1 cellular context compared by ENCODE assay signal in the genomic region with DNA sequence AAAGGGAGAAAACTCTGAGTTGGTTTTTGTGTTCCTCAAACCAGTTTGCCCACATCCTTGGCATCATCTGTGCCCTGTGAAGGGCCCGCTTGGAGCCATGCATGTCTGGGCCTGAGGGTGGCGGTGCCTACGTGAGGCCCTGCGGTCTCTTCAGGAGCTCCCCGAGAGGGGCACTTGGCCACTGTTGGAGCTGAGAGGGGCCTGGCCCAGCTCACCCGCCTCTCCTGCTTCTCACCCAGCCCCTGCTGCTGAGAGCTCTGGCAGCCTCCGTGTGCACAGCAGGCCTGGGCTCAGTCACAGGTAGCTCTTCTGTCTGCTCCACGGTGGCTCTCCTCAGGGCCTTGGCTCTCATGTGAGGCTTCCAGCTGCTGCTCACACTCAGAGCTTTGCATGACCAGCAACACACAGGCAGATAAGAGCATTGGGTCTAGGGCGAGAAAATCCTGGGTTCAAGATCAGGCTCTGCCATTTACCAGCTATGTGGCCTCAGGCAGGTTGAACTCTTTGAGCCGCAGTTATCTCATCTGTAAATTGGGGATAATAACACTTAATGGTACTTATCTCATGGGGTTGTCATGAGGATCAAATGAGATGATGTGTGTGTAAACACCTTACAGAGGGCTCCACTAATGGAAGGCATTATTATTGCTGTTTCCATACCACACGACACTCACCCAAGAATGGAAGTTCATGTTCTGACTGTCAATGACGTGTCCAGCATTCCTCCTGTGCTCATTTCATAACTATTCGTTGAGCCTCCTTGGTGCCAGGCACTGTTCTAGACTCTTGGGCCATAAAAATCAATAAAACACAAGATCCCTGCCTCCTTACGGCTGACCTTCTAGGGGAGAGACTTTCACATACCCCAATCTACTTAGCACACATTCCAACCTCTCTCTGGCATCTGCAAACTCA.
TF ChIP-seq lines count a peak whose summit lies in the region.

No MANE protein-coding gene starts in this region.

TF ChIP-seq in HepG2, 621 proteins besides CTCF, POLR2A, EP300 and RAD21:
- TF ChIP-seq CREB1 (IDR thresholded peaks at IDR 0.05), result peak; percentile 53
- no peak for TF ChIP-seq CREB1 (CRISPR knock-in tag; IDR thresholded peaks at IDR 0.05)
- no peak for TF ChIP-seq ZNF672 (CRISPR knock-in tag; IDR thresholded peaks at IDR 0.05)
- no peak for TF ChIP-seq ZNF557 (CRISPR knock-in tag; IDR thresholded peaks at IDR 0.05)
